Comparison of ENCODE assay signal across 33 cellular contexts in genomic region chr1:178491721-178492120, GRCh38. TPM values are rescaled to one million over a fixed set of nuclear protein-coding genes. Genes with fewer than 3 reads are reported as not detected.
"Had no signal": no experiment of that assay in that cellular context is flagged by ENCODE, and none has a peak within 500 bp of the region (broad histone marks: within the 10 kb centered on the region; RNA-seq: fewer than 3 reads in every experiment).

No MANE protein-coding gene starts in this region.

- H3K9me3 ChIP-seq: neutrophil, pancreas, prostate gland, right lobe of liver, spleen, suprapubic skin, testis, tibial artery, transverse colon, upper lobe of right lung, uterus had no signal

- H3K9me3 Mint-ChIP-seq: naive thymus-derived CD4-positive, alpha-beta T cell; nephron; stimulated activated memory B cell treated with anti-CD40 and anti-IgM and Interleukin-4, amounts not matched to agents 10 μg/mL and 1 μg/mL and 100 μg/mL, for 72 hours; stimulated activated naive CD8-positive, alpha-beta T cell treated with anti-CD3 and anti-CD28 coated beads, Interleukin-15, amount 100 ng/mL, for 72 hours; type B pancreatic cell had no signal

- H3K36me3 Mint-ChIP-seq: naive thymus-derived CD4-positive, alpha-beta T cell; stimulated activated memory B cell treated with anti-CD40 and anti-IgM and Interleukin-4, amounts not matched to agents 10 μg/mL and 1 μg/mL and 100 μg/mL, for 72 hours; type B pancreatic cell had no signal

- H3K27ac ChIP-seq: neutrophil, pancreas, prostate gland, right lobe of liver, skin epidermis, spleen, suprapubic skin, testis, tibial artery, transverse colon, upper lobe of right lung, uterus had no signal

- H3K4me3 Mint-ChIP-seq: naive thymus-derived CD4-positive, alpha-beta T cell; nephron; stimulated activated memory B cell treated with anti-CD40 and anti-IgM and Interleukin-4, amounts not matched to agents 10 μg/mL and 1 μg/mL and 100 μg/mL, for 72 hours; stimulated activated naive CD8-positive, alpha-beta T cell treated with anti-CD3 and anti-CD28 coated beads, Interleukin-15, amount 100 ng/mL, for 72 hours; type B pancreatic cell had no signal

- H3K4me3 ChIP-seq: pancreas, prostate gland, right lobe of liver, skin epidermis, smooth muscle cell, spleen, suprapubic skin, testis, tibial artery, transverse colon, upper lobe of right lung, uterus had no signal

- H3K36me3 ChIP-seq: neutrophil, pancreas, prostate gland, right lobe of liver, spleen, suprapubic skin, tibial artery, transverse colon, upper lobe of right lung, uterus had no signal

- DNase-seq: naive thymus-derived CD4-positive, alpha-beta T cell; nucleus accumbens; pancreas; retina; right cardiac atrium; right lobe of liver; spleen; stimulated activated CD4-positive, alpha-beta T cell treated with anti-CD3 and anti-CD28 coated beads, Interleukin-12 subunit alpha, Interleukin-12 subunit beta, amount 100 ng/mL, for 4 hours; stimulated activated CD4-positive, alpha-beta T cell treated with anti-CD3 and anti-CD28 coated beads, Interleukin-1b, Interleukin-23, amount 100 ng/mL, for 48 hours; stimulated activated CD4-positive, alpha-beta T cell treated with anti-CD3 and anti-CD28 coated beads, Interleukin-4, amount 100 ng/mL, for 1 hour; stimulated activated CD4-positive, alpha-beta T cell treated with anti-CD3 and anti-CD28 coated beads, Interleukin-4, amount 100 ng/mL, for 4 hours; stimulated activated CD8-positive, alpha-beta memory T cell treated with anti-CD3 and anti-CD28 coated beads, Interleukin-4, amount 100 ng/mL, for 48 hours; stimulated activated naive CD4-positive, alpha-beta T cell; stimulated activated naive CD8-positive, alpha-beta T cell treated with anti-CD3 and anti-CD28 coated beads, Interleukin-15, amount 100 ng/mL, for 72 hours; stimulated activated naive CD8-positive, alpha-beta T cell treated with anti-CD3 and anti-CD28 coated beads, Interleukin-15, Interleukin-2, amounts not matched to agents 100 U/mL and 50 U/mL, for 24 hours; substantia nigra; testis; transverse colon; upper lobe of right lung; uterus had no signal

- ATAC-seq: naive thymus-derived CD4-positive, alpha-beta T cell; pancreas; right cardiac atrium; right lobe of liver; stimulated activated memory B cell treated with anti-CD40 and anti-IgM and Interleukin-4, amounts not matched to agents 10 μg/mL and 1 μg/mL and 100 μg/mL, for 72 hours; stimulated activated naive CD8-positive, alpha-beta T cell treated with anti-CD3 and anti-CD28 coated beads, Interleukin-15, amount 100 ng/mL, for 72 hours; stimulated activated naive CD8-positive, alpha-beta T cell treated with anti-CD3 and anti-CD28 coated beads, Interleukin-15, Interleukin-2, amounts not matched to agents 100 U/mL and 50 U/mL, for 24 hours; upper lobe of right lung had no signal

- H3K4me1 Mint-ChIP-seq: nephron had no signal

- H3K27ac Mint-ChIP-seq: naive thymus-derived CD4-positive, alpha-beta T cell; nephron; stimulated activated memory B cell treated with anti-CD40 and anti-IgM and Interleukin-4, amounts not matched to agents 10 μg/mL and 1 μg/mL and 100 μg/mL, for 72 hours; type B pancreatic cell had no signal

- H3K4me1 ChIP-seq: pancreas, prostate gland, right lobe of liver, testis, uterus had no signal

- H3K4me2 ChIP-seq: smooth muscle cell had no signal

- H3K27me3 ChIP-seq: neutrophil, pancreas, right lobe of liver, testis, tibial artery, upper lobe of right lung, uterus had no signal

RNA-seq across cellular contexts. Expression of gene CLEC20A, which starts 5.0 kb away (rescaled TPM):
- total RNA-seq: naive thymus-derived CD4-positive, alpha-beta T cell; omental fat pad; osteocyte; pancreas; posterior vena cava; prostate gland; pulmonary artery endothelial cell; right lobe of liver; smooth muscle cell; suprapubic skin; transverse colon; upper lobe of right lung; uterus had no signal

RNA-seq across cellular contexts. Expression of gene TEX35, which starts 21.2 kb away (rescaled TPM):
- total RNA-seq: naive thymus-derived CD4-positive, alpha-beta T cell; omental fat pad; osteocyte; pancreas; posterior vena cava; pulmonary artery endothelial cell; right lobe of liver; smooth muscle cell; spleen; transverse colon; upper lobe of right lung; uterus had no signal
